In genomic region chr4:172813359-172813923, GRCh38 we compare ENCODE assay signal across 10 cellular contexts.
DNase-seq lines count a peak whose midpoint lies in the region; ATAC-seq and TF ChIP-seq lines count a peak whose summit lies in the region.
"Had no signal": no experiment of that assay in that cellular context is flagged by ENCODE, and none has a peak within 500 bp of the region (broad histone marks: within the 10 kb centered on the region; RNA-seq: fewer than 3 reads in every experiment).

No MANE protein-coding gene starts in this region.

- H3K9me3 ChIP-seq in Loucy (ENCODE audit: insufficient read depth, low read depth, low read length) (no peaks in the 10 kb centered on the region), suprapubic skin (no peaks in the 10 kb centered on the region)
- H3K9me3 ChIP-seq: tibial nerve had no signal

- no peak for TF ChIP-seq EP300 in suprapubic skin (IDR thresholded peaks at IDR 0.05)

- peak overlapping the region; percentile 10 for H3K4me2 ChIP-seq in Loucy (ENCODE audit: low read depth, low read length, poor library complexity, severe bottlenecking)

- in situ Hi-C loops in ACHN (cut with HindIII; ENCODE audit: low pct_ligation_motif_present, low pct_unique_long_range_greater_than_20kb, low sequenced_read_pairs): no loop called here

- ATAC-seq in GM19372 (IDR thresholded peaks at IDR 0.05; ENCODE audit: low read depth, unreplicated experiment): peak; percentile 75
- ATAC-seq in HG02943 (IDR thresholded peaks at IDR 0.05; ENCODE audit: low read depth, unreplicated experiment): peak; percentile 83
- ATAC-seq: Panc1 had no signal

- no peaks in the 10 kb centered on the region for H4K20me1 ChIP-seq in Loucy (ENCODE audit: insufficient read depth, low read length, poor library complexity, severe bottlenecking)

- H2AFZ ChIP-seq in Loucy (ENCODE audit: low read length): no peak overlapping the region

- H3K27me3 ChIP-seq in Loucy (ENCODE audit: insufficient read depth, low read length, poor library complexity, severe bottlenecking) (no peaks in the 10 kb centered on the region), suprapubic skin (no peaks in the 10 kb centered on the region)
- H3K27me3 ChIP-seq: tibial nerve had no signal

- DNase-seq in ACHN: peak; percentile 40
- DNase-seq in suprapubic skin (ENCODE audit: low spot score in 2 of 2): no peak
- no peak for DNase-seq in epidermal melanocyte (ENCODE audit: insufficient read length, low spot score)
- DNase-seq in pons (ENCODE audit: low spot score): no peak
- DNase-seq in NCI-H1092 (lab: John Stamatoyannopoulos, UW): no peak

- TF ChIP-seq CTCF in Loucy (conservative IDR thresholded peaks at IDR 0.05; ENCODE audit: low read length): no peak
- no peak for TF ChIP-seq CTCF in suprapubic skin (IDR thresholded peaks at IDR 0.05)

- no peaks in the 10 kb centered on the region for H3K9me2 ChIP-seq in Loucy (replicated peaks; ENCODE audit: low read depth, low read length)

- no peaks in the 10 kb centered on the region for H3F3A ChIP-seq in Loucy (ENCODE audit: low read depth)

- H3K4me3 ChIP-seq in Loucy (ENCODE audit: low read length, poor library complexity, severe bottlenecking): no peak overlapping the region
- H3K4me3 ChIP-seq in suprapubic skin: no peak overlapping the region
- H3K4me3 ChIP-seq: tibial nerve had no signal

- H3K27ac ChIP-seq in suprapubic skin: no peak overlapping the region
- H3K27ac ChIP-seq: tibial nerve had no signal

- 74% methylated on average over 11 of the region's 11 CpGs for WGBS in suprapubic skin

- no peaks in the 10 kb centered on the region for H3K79me2 ChIP-seq in Loucy (ENCODE audit: insufficient read depth, low read length)

- H3K4me1 ChIP-seq in Loucy (ENCODE audit: insufficient read depth, low read length, poor library complexity, severe bottlenecking) (no peaks in the 10 kb centered on the region), suprapubic skin (no peaks in the 10 kb centered on the region)

- no peak for TF ChIP-seq POLR2A in suprapubic skin (IDR thresholded peaks at IDR 0.05)

- H3K36me3 ChIP-seq in Loucy (ENCODE audit: insufficient read depth, low read length): no peaks in the 10 kb centered on the region
- no peaks in the 10 kb centered on the region for H3K36me3 ChIP-seq in suprapubic skin
- H3K36me3 ChIP-seq: tibial nerve had no signal

- no peak overlapping the region for H3K9ac ChIP-seq in Loucy (ENCODE audit: low read depth, low read length, poor library complexity, severe bottlenecking)
